1 cellular context compared by ENCODE assay signal in genomic region chr2:189157939-189158338, GRCh38.
TF ChIP-seq lines count a peak whose summit lies in the region.

No MANE protein-coding gene starts in this region.

TF ChIP-seq in SK-N-SH, 30 proteins besides CTCF, POLR2A, EP300 and RAD21 (continued from another document):
- TF ChIP-seq IRF3 (IDR thresholded peaks at IDR 0.05; ENCODE audit: low read depth, low read length): no peak
TF ChIP-seq in SK-N-SH: peak in this region for 0.
